Comparison of ENCODE assay signal across 10 cellular contexts in genomic region chr12:69331846-69332684, GRCh38. TPM values are rescaled to one million over a fixed set of nuclear protein-coding genes. Genes with fewer than 3 reads are reported as not detected.
DNase-seq lines count a peak whose midpoint lies in the region; ATAC-seq, FAIRE-seq and TF ChIP-seq lines count a peak whose summit lies in the region.
"Had no signal": no experiment of that assay in that cellular context is flagged by ENCODE, and none has a peak within 500 bp of the region (broad histone marks: within the 10 kb centered on the region; RNA-seq: fewer than 3 reads in every experiment).

No MANE protein-coding gene starts in this region.

- H3K4me1 Mint-ChIP-seq in astrocyte (ENCODE audit: low read depth, unreplicated experiment) (peaks cover 1% of the 10 kb centered on the region), naive B cell (peaks cover 17 to 26% (median 26%) of the 10 kb centered on the region in 3 donors)

- no peak overlapping the region for H3K4me3 ChIP-seq in astrocyte (ENCODE audit: insufficient read depth, low read depth, low read length)

- H3K4me2 ChIP-seq in astrocyte (ENCODE audit: low read length): peak overlapping the region; percentile 84

- no peak overlapping the region for H3K9ac ChIP-seq in astrocyte (ENCODE audit: low read length)

- H3K4me3 Mint-ChIP-seq in astrocyte (ENCODE audit: unreplicated experiment) (no peak overlapping the region), naive B cell (peak overlapping the region; percentile 83 to 96 (median 92))

- no peak overlapping the region for H3K27ac Mint-ChIP-seq in astrocyte (ENCODE audit: unreplicated experiment)
- peak overlapping the region in 4 of 6 donors; percentile 15 to 82 (median 57) for H3K27ac Mint-ChIP-seq in naive B cell

- FAIRE-seq in astrocyte (lab: Jason Lieb, UNC): no peak

- no peaks in the 10 kb centered on the region for H3K36me3 ChIP-seq in astrocyte (ENCODE audit: insufficient read depth, low read length)

- peak overlapping the region; percentile 65 for H3K27ac ChIP-seq in 22Rv1
- no peak overlapping the region for H3K27ac ChIP-seq in astrocyte (ENCODE audit: low read depth, low read length)

- peak overlapping the region; percentile 61 for H2AFZ ChIP-seq in astrocyte (ENCODE audit: low read depth, low read length)

- no peaks in the 10 kb centered on the region for H4K20me1 ChIP-seq in astrocyte (ENCODE audit: insufficient read depth, low read length)

- no peaks in the 10 kb centered on the region for H3K79me2 ChIP-seq in astrocyte (ENCODE audit: insufficient read depth, low read length)

- H3K27me3 ChIP-seq in astrocyte (ENCODE audit: insufficient read depth, low read length): peaks cover 24% of the 10 kb centered on the region

- H3K9me3 ChIP-seq in astrocyte (ENCODE audit: insufficient read depth, low read depth, low read length): no peaks in the 10 kb centered on the region

- H3K9me3 Mint-ChIP-seq in astrocyte (ENCODE audit: unreplicated experiment) (no peaks in the 10 kb centered on the region), naive B cell (no peaks in the 10 kb centered on the region)

- TF ChIP-seq CTCF in 22Rv1 (IDR thresholded peaks at IDR 0.05) (no peak), astrocyte (IDR thresholded peaks at IDR 0.05; ENCODE audit: insufficient read depth, low read depth, low read length) (no peak)

- H3K36me3 Mint-ChIP-seq in astrocyte (ENCODE audit: low read depth, unreplicated experiment) (no peaks in the 10 kb centered on the region), naive B cell (no peaks in the 10 kb centered on the region)

- DNase-seq in ELF-1 (ENCODE audit: low read depth, low spot score): peak; percentile 51
- no peak for DNase-seq in astrocyte (ENCODE audit: low read depth)
- no peak for DNase-seq in naive B cell
- no peak for DNase-seq in dedifferentiated amniotic fluid mesenchymal stem cell (ENCODE audit: extremely low spot score)
- DNase-seq in germinal center (ENCODE audit: low spot score): no peak
- DNase-seq in OCI-M2 (lab: John Stamatoyannopoulos, UW; ENCODE audit: unreplicated experiment): no peak
- DNase-seq in effector CD4-positive, alpha-beta T cell: no peak
- DNase-seq: stimulated activated CD4-positive, alpha-beta T cell treated with anti-CD3 and anti-CD28 coated beads, Interleukin-15, amount 100 ng/mL, for 24 hours had no signal

- no peak for ATAC-seq in naive B cell (ENCODE audit: low read depth in 2 of 2)

- H3K4me1 ChIP-seq in astrocyte (ENCODE audit: insufficient read depth, low read length): no peaks in the 10 kb centered on the region

- H3K27me3 Mint-ChIP-seq in astrocyte (ENCODE audit: low read depth, unreplicated experiment): peaks cover 15% of the 10 kb centered on the region
- no peaks in the 10 kb centered on the region for H3K27me3 Mint-ChIP-seq in naive B cell

RNA-seq across cellular contexts. Expression of gene LYZ, which starts 16.1 kb away (rescaled TPM):
- total RNA-seq in astrocyte: 0.31 and 0.45 TPM in 2 replicates
- polyA plus RNA-seq in naive B cell (ENCODE audit: low read depth in 6 of 6): 10 to 100 TPM in 5 of 6 donors, 1 to 10 TPM in 1; 2.1 to 84.0 (median 41.4) TPM
- total RNA-seq: dermis microvascular lymphatic vessel endothelial cell had no signal

RNA-seq across cellular contexts. Expression of gene YEATS4, which starts 27.5 kb away (rescaled TPM):
- 9.2 and 11.6 TPM in 2 replicates for total RNA-seq in astrocyte
- polyA plus RNA-seq in naive B cell (ENCODE audit: low read depth in 6 of 6): 10 to 100 TPM; 24.3 to 51.8 (median 45.7) TPM
